Comparison of ENCODE assay signal across 22 cellular contexts in genomic region chr2:177628817-177629216, GRCh38.
"Had no signal": no experiment of that assay in that cellular context is flagged by ENCODE, and none has a peak within 500 bp of the region (broad histone marks: within the 10 kb centered on the region; RNA-seq: fewer than 3 reads in every experiment).

No MANE protein-coding gene starts in this region.

- H3K27ac ChIP-seq: ascending aorta, cardiac muscle cell, lower lobe of right lung, pancreas, stomach, suprapubic skin, tibial nerve, VCaP had no signal

- ATAC-seq: esophagus mucosa, lower lobe of right lung, pancreas, right cardiac atrium had no signal

- H3K4me1 ChIP-seq: ascending aorta, lower lobe of right lung, stomach, suprapubic skin had no signal

- FAIRE-seq: pancreas had no signal

- H3K4me3 ChIP-seq: ascending aorta, cardiac muscle cell, lower lobe of right lung, pancreas, stomach, suprapubic skin, tibial nerve had no signal

- DNase-seq: activated CD4-positive, alpha-beta T cell treated with anti-CD3 and anti-CD28 coated beads for 4 hours; activated CD4-positive, alpha-beta T cell treated with anti-CD3 and anti-CD28 coated beads, Interleukin-2, amount 50 U/mL, for 4 hours; activated CD8-positive, alpha-beta memory T cell treated with anti-CD3 and anti-CD28 coated beads for 24 hours; activated effector memory CD4-positive, alpha-beta T cell treated with Interleukin-2 at 50 U/mL for 16 hours; activated naive CD4-positive, alpha-beta T cell treated with Interleukin-2 at 50 U/mL for 16 hours; activated naive CD8-positive, alpha-beta T cell treated with anti-CD3 and anti-CD28 coated beads, Interleukin-2, amount 10 ng/mL, durations not matched to agents 7 days and 5 days; foreskin fibroblast; lower lobe of right lung; mesendoderm; pancreas; right cardiac atrium; stimulated activated CD4-positive, alpha-beta T cell treated with anti-CD3 and anti-CD28 coated beads, Interleukin-15, amount 100 ng/mL, for 24 hours; stimulated activated CD4-positive, alpha-beta T cell treated with anti-CD3 and anti-CD28 coated beads, Interleukin-2, amount 100 ng/mL, for 24 hours; stimulated activated naive B cell treated with anti-CD40 and anti-IgM and Interleukin-4, amounts not matched to agents 10 μg/mL and 1 μg/mL and 100 μg/mL, for 72 hours; stomach; T-helper 9 cell had no signal

- H3K36me3 ChIP-seq: ascending aorta, cardiac muscle cell, lower lobe of right lung, pancreas, stomach, suprapubic skin, tibial nerve had no signal

- H3K9me3 ChIP-seq: ascending aorta, lower lobe of right lung, pancreas, stomach, suprapubic skin, tibial nerve had no signal

- H3K27me3 ChIP-seq: ascending aorta, cardiac muscle cell, pancreas had no signal
